ENCODE assay signal across 11 cellular contexts in the genomic region with DNA sequence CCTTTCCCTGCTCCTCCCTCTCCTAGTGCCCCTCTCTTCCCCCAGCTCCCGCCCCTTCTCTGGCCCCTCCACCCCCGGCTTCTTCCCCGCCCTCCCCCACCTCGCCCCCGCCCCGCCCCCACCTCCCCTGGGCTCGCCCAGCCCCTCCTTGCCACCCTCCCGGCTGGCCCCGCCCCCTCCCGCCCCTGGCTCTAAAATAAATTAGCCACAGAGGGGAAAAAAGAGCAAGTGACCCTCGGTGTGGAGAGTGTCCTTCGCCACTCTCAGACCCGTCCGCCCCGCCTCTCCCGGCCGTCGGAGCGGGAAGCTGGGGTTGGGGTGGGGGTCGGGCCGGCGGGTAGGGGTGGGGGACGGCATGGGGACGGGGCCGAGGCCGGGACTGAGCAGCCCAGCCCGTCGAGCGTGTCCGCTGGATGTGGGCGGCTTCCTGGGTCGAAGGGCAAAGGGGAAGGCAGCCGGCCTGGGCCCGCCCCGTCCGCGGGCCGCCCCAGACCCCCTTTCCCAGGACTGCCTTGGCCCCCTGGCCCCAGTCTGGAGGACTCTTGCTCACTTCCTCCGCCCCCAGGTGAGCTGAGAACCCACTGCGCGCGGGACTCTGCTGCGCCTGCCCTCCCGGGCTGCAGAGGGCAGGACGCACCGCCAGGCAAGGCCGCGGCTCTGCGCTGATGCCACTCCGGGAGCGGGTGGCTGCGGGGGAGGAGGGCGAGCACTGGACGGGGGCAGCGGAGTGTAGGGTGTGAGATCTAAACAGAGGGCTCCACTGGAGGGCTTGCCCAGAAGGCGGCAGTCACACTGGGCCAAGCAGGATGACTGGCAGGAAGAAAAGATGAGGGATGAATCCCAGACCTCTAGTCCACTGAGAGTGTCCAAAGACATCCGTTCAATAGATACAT. TPM values are rescaled to one million over a fixed set of nuclear protein-coding genes. Genes with fewer than 3 reads are reported as not detected.
DNase-seq lines count a peak whose midpoint lies in the region; ATAC-seq and TF ChIP-seq lines count a peak whose summit lies in the region.
"Had no signal": no experiment of that assay in that cellular context is flagged by ENCODE, and none has a peak within 500 bp of the region (broad histone marks: within the 10 kb centered on the region; RNA-seq: fewer than 3 reads in every experiment).

No MANE protein-coding gene starts in this region.

- peaks cover 63% of the 10 kb centered on the region for H3K27me3 Mint-ChIP-seq in MCF 10A (ENCODE audit: insufficient read depth, unreplicated experiment)
- H3K27me3 Mint-ChIP-seq in nephron progenitor cell (ENCODE audit: low read depth, poor library complexity): no peaks in the 10 kb centered on the region

- H3K27me3 ChIP-seq in breast epithelium (peaks cover 0 to 4% of the 10 kb centered on the region in 2 donors), gastroesophageal sphincter (peaks cover 61% of the 10 kb centered on the region), uterus (no peaks in the 10 kb centered on the region), body of pancreas (peaks cover 0 to 32% of the 10 kb centered on the region in 2 donors)

- WGBS in gastroesophageal sphincter (ENCODE audit: low coverage in 1 of 2), 2 donors: no CpG with 5 or more reads among the region's 57 CpGs
- WGBS in body of pancreas, 2 donors: 56 to 92% methylated on average over 12 to 27 of the region's 57 CpGs

- H3K36me3 ChIP-seq in breast epithelium (no peaks in the 10 kb centered on the region), gastroesophageal sphincter (no peaks in the 10 kb centered on the region), uterus (no peaks in the 10 kb centered on the region), body of pancreas (replicated peaks in 1 of 2; ENCODE audit: insufficient read depth in 1 of 2, low read depth in 2 of 2) (no peaks in the 10 kb centered on the region)
- H3K36me3 ChIP-seq: colonic mucosa had no signal

- peak overlapping the region; percentile 82 to 97 for H3K27ac ChIP-seq in breast epithelium
- peak overlapping the region in 3 of 4 donors; percentile 51 to 78 (median 75) for H3K27ac ChIP-seq in gastroesophageal sphincter
- H3K27ac ChIP-seq in uterus: peak overlapping the region; percentile 72 to 85
- H3K27ac ChIP-seq in body of pancreas: peak overlapping the region in 1 of 4 donors; percentile 16
- H3K27ac ChIP-seq: colonic mucosa had no signal

- H3K4me3 Mint-ChIP-seq in MCF 10A (ENCODE audit: unreplicated experiment): no peak overlapping the region
- H3K4me3 Mint-ChIP-seq in nephron progenitor cell: peak overlapping the region; percentile 67

- H3K9me3 Mint-ChIP-seq in MCF 10A (ENCODE audit: unreplicated experiment) (no peaks in the 10 kb centered on the region), nephron progenitor cell (no peaks in the 10 kb centered on the region)

- H3K4me1 Mint-ChIP-seq in MCF 10A (ENCODE audit: insufficient read depth, unreplicated experiment) (no peaks in the 10 kb centered on the region), nephron progenitor cell (peaks cover 73% of the 10 kb centered on the region)

- peak; percentile 32 for ATAC-seq in gastroesophageal sphincter
- no peak for ATAC-seq in GM21515 (IDR thresholded peaks at IDR 0.05; ENCODE audit: unreplicated experiment)
- ATAC-seq in body of pancreas: no peak

- no peak for TF ChIP-seq CTCF in breast epithelium (IDR thresholded peaks at IDR 0.05)
- TF ChIP-seq CTCF in MCF 10A (IDR thresholded peaks at IDR 0.05; ENCODE audit: unreplicated experiment): no peak
- no peak for TF ChIP-seq CTCF in gastroesophageal sphincter (IDR thresholded peaks at IDR 0.05)
- TF ChIP-seq CTCF in nephron progenitor cell (IDR thresholded peaks at IDR 0.05): no peak
- TF ChIP-seq CTCF in uterus (IDR thresholded peaks at IDR 0.05): no peak
- TF ChIP-seq CTCF in body of pancreas (IDR thresholded peaks at IDR 0.05): no peak

- TF ChIP-seq POLR2A in breast epithelium (IDR thresholded peaks at IDR 0.05): no peak
- TF ChIP-seq POLR2A in gastroesophageal sphincter (IDR thresholded peaks at IDR 0.05): no peak
- TF ChIP-seq POLR2A in uterus (IDR thresholded peaks at IDR 0.05): no peak
- no peak for TF ChIP-seq POLR2A in body of pancreas (IDR thresholded peaks at IDR 0.05)

- H3K36me3 Mint-ChIP-seq in MCF 10A (ENCODE audit: insufficient read depth, unreplicated experiment) (no peaks in the 10 kb centered on the region), nephron progenitor cell (ENCODE audit: low read depth) (peaks cover 4% of the 10 kb centered on the region)

- DNase-seq in breast epithelium (ENCODE audit: low spot score in 2 of 2) (no peak), MCF 10A (ENCODE audit: unreplicated experiment) (no peak), nephron progenitor cell (peak; percentile 79), uterus (no peak), HUDEP-2 (lab: John Stamatoyannopoulos, UW; ENCODE audit: unreplicated experiment in 76 of 76) (no peak), body of pancreas (no peak)
- DNase-seq: colonic mucosa, NCI-H1436 had no signal

- intact Hi-C loops in breast epithelium (cut with DNase I; ENCODE audit: low total_unique reads): no loop called here
- intact Hi-C loops in MCF 10A (cut with micrococcal nuclease): no loop called here
- intact Hi-C loops in uterus (cut with DNase I; ENCODE audit: low total_unique reads): no loop called here
- intact Hi-C loops in body of pancreas (cut with DNase I): no loop called here

- BruUV-seq in MCF 10A (replicated peaks; lab: Mats Ljungman, UMichigan): no TSS peak

- H3K4me3 ChIP-seq in breast epithelium (peak overlapping the region; percentile 54 to 87 (median 74)), gastroesophageal sphincter (peak overlapping the region; percentile 34 to 57), uterus (peak overlapping the region in 1 of 2 donors; percentile 52), body of pancreas (no peak overlapping the region)

- H3K9me3 ChIP-seq in breast epithelium (no peaks in the 10 kb centered on the region), gastroesophageal sphincter (no peaks in the 10 kb centered on the region), uterus (no peaks in the 10 kb centered on the region), body of pancreas (no peaks in the 10 kb centered on the region)
- H3K9me3 ChIP-seq: colonic mucosa had no signal

- no peak for TF ChIP-seq EP300 in gastroesophageal sphincter (IDR thresholded peaks at IDR 0.05)

- CTCF ChIA-PET in MCF 10A (lab: Yijun Ruan, JAX): interaction anchor here (0.6 kb wide), 1 partner anchor 74 kb away, joined by 3 read pairs; no protein-coding TSS in a partner anchor

- H3K4me1 ChIP-seq in breast epithelium: no peaks in the 10 kb centered on the region
- peaks cover 0 to 55% (median 16%) of the 10 kb centered on the region in 3 donors for H3K4me1 ChIP-seq in gastroesophageal sphincter
- H3K4me1 ChIP-seq in uterus: peaks cover 0 to 8% of the 10 kb centered on the region in 2 donors
- peaks cover 21% of the 10 kb centered on the region for H3K4me1 ChIP-seq in body of pancreas

- POLR2A ChIA-PET in MCF 10A (lab: Yijun Ruan, JAX): no interaction called here

- H3K27ac Mint-ChIP-seq in MCF 10A (ENCODE audit: low read depth, unreplicated experiment) (no peak overlapping the region), nephron progenitor cell (no peak overlapping the region)

RNA-seq across cellular contexts. Expression of a gene that starts 0.6 kb away (rescaled TPM):
- total RNA-seq in breast epithelium (1 to 10 TPM in 1 of 3 donors, under 1 TPM in 2; 0.16 to 1.3 (median 0.29) TPM), MCF 10A (2022) (not detected in 2 replicates), gastroesophageal sphincter (under 1 TPM in 3 of 4 donors, not detected in 1; 0.13 to 0.35 (median 0.16) TPM), uterus (1 to 10 TPM in 2 of 4 donors, not detected in 2; 1.7 to 2.7 TPM), body of pancreas (under 1 TPM; 0.33 to 0.52 TPM)
- total RNA-seq: RPMI7951 had no signal

RNA-seq across cellular contexts. Expression of a gene that starts 38.8 kb away (rescaled TPM):
- not detected for total RNA-seq in breast epithelium
- total RNA-seq in MCF 10A (2022): not detected in 2 replicates
- total RNA-seq in gastroesophageal sphincter: not detected
- total RNA-seq in uterus: 1 to 10 TPM in 1 of 4 donors, under 1 TPM in 2, not detected in 1; 0.14 to 2.9 (median 0.27) TPM
- not detected for total RNA-seq in body of pancreas
- total RNA-seq: colonic mucosa, RPMI7951 had no signal

RNA-seq across cellular contexts. Expression of a gene that starts 58.2 kb away (rescaled TPM):
- total RNA-seq in breast epithelium (100 to 1,000 TPM in 2 of 3 donors, 10 to 100 TPM in 1; 24.7 to 274 (median 109) TPM), MCF 10A (2022) (not detected in 2 replicates), gastroesophageal sphincter (100 to 1,000 TPM in 3 of 4 donors, 10 to 100 TPM in 1; 77.4 to 133 (median 118) TPM), uterus (100 to 1,000 TPM in 3 of 4 donors, 10 to 100 TPM in 1; 52.1 to 161 (median 127) TPM), body of pancreas (10 to 100 TPM; 37.1 to 93.9 TPM)
- total RNA-seq: RPMI7951 had no signal

Comparison
In these comparisons a context has a peak if more than half of its experiments do, and no peak if none do; other contexts are left out.
1. RNA of a gene that starts 58.2 kb away (total RNA-seq): 52.1 to 161 TPM in uterus, 77.4 to 133 TPM in gastroesophageal sphincter, 24.7 to 274 TPM in breast epithelium and 37.1 to 93.9 TPM in body of pancreas; not detected in MCF 10A; every median in the first group is over 10 times any median in the second.
2. H3K4me3 ChIP-seq: peak in breast epithelium (3 of 3) and gastroesophageal sphincter (2 of 2); none in body of pancreas (0 of 2).